In genomic region chr1:25549273-25550154, GRCh38 we compare ENCODE assay signal across 8 cellular contexts. TPM values are rescaled to one million over a fixed set of nuclear protein-coding genes. Genes with fewer than 3 reads are reported as not detected.
DNase-seq lines count a peak whose midpoint lies in the region; TF ChIP-seq lines count a peak whose summit lies in the region.

No MANE protein-coding gene starts in this region.

- H3K79me1 ChIP-seq in H9 (ENCODE audit: insufficient read depth, low read depth, low read length, poor library complexity, severe bottlenecking) = no peaks in the 10 kb centered on the region

- H4K20me1 ChIP-seq in H9 (ENCODE audit: control insufficient read depth, insufficient read depth, insufficient read length) = no peaks in the 10 kb centered on the region
- no peaks in the 10 kb centered on the region for H4K20me1 ChIP-seq in Loucy (ENCODE audit: insufficient read depth, low read length, poor library complexity, severe bottlenecking)

- H2BK120ac ChIP-seq in H9 (ENCODE audit: low read depth, low read length, poor library complexity, severe bottlenecking) = no peak overlapping the region

- H3K23me2 ChIP-seq in H9 (ENCODE audit: insufficient read length, low read depth, low read length, poor library complexity, severe bottlenecking) = no peaks in the 10 kb centered on the region

- H3K9ac ChIP-seq in H9 (ENCODE audit: extremely low read depth, insufficient read length, low read length) (no peak overlapping the region), Loucy (ENCODE audit: low read depth, low read length, poor library complexity, severe bottlenecking) (no peak overlapping the region)

- H3K36me3 Mint-ChIP-seq in H9 (ENCODE audit: insufficient read depth in 1 of 3, low read depth in 3 of 3) (no peaks in the 10 kb centered on the region), osteocyte (ENCODE audit: unreplicated experiment) (peaks cover 5% of the 10 kb centered on the region), Calu3 (ENCODE audit: insufficient read depth, unreplicated experiment) (no peaks in the 10 kb centered on the region)

- H3K4ac ChIP-seq in H9 (ENCODE audit: low read depth, low read length) = no peak overlapping the region

- no peak overlapping the region for H4K8ac ChIP-seq in H9 (replicated peaks; ENCODE audit: insufficient read length, low read depth, low read length)

- no peaks in the 10 kb centered on the region for H3K9me2 ChIP-seq in Loucy (replicated peaks; ENCODE audit: low read depth, low read length)

- H3K56ac ChIP-seq in H9 (ENCODE audit: insufficient read length, low read depth, low read length) = no peak overlapping the region

- H3K27ac ChIP-seq in H9 (ENCODE audit: insufficient read length, low read depth, low read length) = no peak overlapping the region
- H3K27ac ChIP-seq in coronary artery = peak overlapping the region; percentile 76 to 77

- CTCF ChIA-PET in Calu3 (lab: Charles Lee) = no interaction called here

- H3K4me1 Mint-ChIP-seq in H9 = peaks cover 14 to 16% of the 10 kb centered on the region in 2 experiments
- H3K4me1 Mint-ChIP-seq in osteocyte (ENCODE audit: unreplicated experiment) = peaks cover 63% of the 10 kb centered on the region
- H3K4me1 Mint-ChIP-seq in Calu3 (ENCODE audit: low read depth, unreplicated experiment) = peaks cover 15% of the 10 kb centered on the region

- no peak overlapping the region for H3K23ac ChIP-seq in H9 (ENCODE audit: insufficient read length, low read depth, low read length)

- H3K79me2 ChIP-seq in H9 (ENCODE audit: insufficient read depth, low read length) (no peaks in the 10 kb centered on the region), Loucy (ENCODE audit: insufficient read depth, low read length) (no peaks in the 10 kb centered on the region)

- H2BK20ac ChIP-seq in H9 (ENCODE audit: low read depth, low read length, poor library complexity, severe bottlenecking) = no peak overlapping the region

- H3K14ac ChIP-seq in H9 (ENCODE audit: insufficient read depth, low read length) = no peak overlapping the region

- TF ChIP-seq CTCF in GM12864 (IDR thresholded peaks at IDR 0.05; ENCODE audit: low read depth, low read length, missing control alignments) (no peak), H9 (conservative IDR thresholded peaks at IDR 0.05) (no peak), Loucy (conservative IDR thresholded peaks at IDR 0.05; ENCODE audit: low read length) (no peak), coronary artery (IDR thresholded peaks at IDR 0.05) (no peak), osteocyte (IDR thresholded peaks at IDR 0.05) (no peak), Calu3 (IDR thresholded peaks at IDR 0.05; ENCODE audit: unreplicated experiment) (no peak)

- no peak overlapping the region for H4K5ac ChIP-seq in H9 (ENCODE audit: insufficient read length, low read depth, low read length)

- H4K91ac ChIP-seq in H9 (ENCODE audit: insufficient read length, low read depth, low read length) = no peak overlapping the region

- H3K4me3 Mint-ChIP-seq in H9 = no peak overlapping the region; a peak in 1 of 5 replicates
- peak overlapping the region; percentile 14 for H3K4me3 Mint-ChIP-seq in osteocyte (ENCODE audit: unreplicated experiment)
- H3K4me3 Mint-ChIP-seq in Calu3 (ENCODE audit: low read depth, unreplicated experiment) = no peak overlapping the region

- H3K9me3 ChIP-seq in H9 (ENCODE audit: control insufficient read depth, low read depth, low read length) (no peaks in the 10 kb centered on the region), Loucy (ENCODE audit: insufficient read depth, low read depth, low read length) (no peaks in the 10 kb centered on the region)

- H2BK5ac ChIP-seq in H9 (ENCODE audit: insufficient read length, low read length) = no peak overlapping the region

- H3K4me3 ChIP-seq in GM12864 (ENCODE audit: low read depth, low read length) = peak overlapping the region; percentile 42
- no peak overlapping the region for H3K4me3 ChIP-seq in Loucy (ENCODE audit: low read length, poor library complexity, severe bottlenecking)
- H3K4me3 ChIP-seq in coronary artery = peak overlapping the region; percentile 0

- H2BK15ac ChIP-seq in H9 (ENCODE audit: low read depth, low read length) = no peak overlapping the region

- peaks cover 3% of the 10 kb centered on the region; the same call in 1 of the 2 replicates for H3K4me1 ChIP-seq in H9 (ENCODE audit: insufficient read depth, low read length)
- H3K4me1 ChIP-seq in Loucy (ENCODE audit: insufficient read depth, low read length, poor library complexity, severe bottlenecking) = peaks cover 12% of the 10 kb centered on the region

- H2AK5ac ChIP-seq in H9 (ENCODE audit: insufficient read length, low read length) = no peak overlapping the region

- no peak overlapping the region for H3K18ac ChIP-seq in H9 (ENCODE audit: insufficient read length, low read depth, low read length)

- H3K4me2 ChIP-seq in H9 (ENCODE audit: insufficient read depth, insufficient read length, low read length) = no peak overlapping the region
- peak overlapping the region; percentile 26 for H3K4me2 ChIP-seq in Loucy (ENCODE audit: low read depth, low read length, poor library complexity, severe bottlenecking)

- peak overlapping the region in 2 of 3 experiments; percentile 1 to 88; a peak in 3 of 7 replicates for H3K27ac Mint-ChIP-seq in H9
- H3K27ac Mint-ChIP-seq in osteocyte (ENCODE audit: unreplicated experiment) = peak overlapping the region; percentile 92
- H3K27ac Mint-ChIP-seq in Calu3 (ENCODE audit: unreplicated experiment) = no peak overlapping the region

- BruUV-seq in Calu3 (replicated peaks; lab: Mats Ljungman, UMichigan) = no TSS peak

- H3F3A ChIP-seq in Loucy (ENCODE audit: low read depth) = no peaks in the 10 kb centered on the region

- H3K27me3 ChIP-seq in H9 (ENCODE audit: insufficient read depth, low read length) = no peaks in the 10 kb centered on the region; the same call in 1 of the 2 replicates
- no peaks in the 10 kb centered on the region for H3K27me3 ChIP-seq in Loucy (ENCODE audit: insufficient read depth, low read length, poor library complexity, severe bottlenecking)

- intact Hi-C loops in Calu3 (cut with micrococcal nuclease; ENCODE audit: unreplicated experiment) = no loop called here

- no peak overlapping the region for H2BK12ac ChIP-seq in H9 (ENCODE audit: insufficient read length, low read depth, low read length)

- no peak overlapping the region for H2AFZ ChIP-seq in H9 (ENCODE audit: low read length)
- no peak overlapping the region; the same call in 1 of the 2 replicates for H2AFZ ChIP-seq in Loucy (ENCODE audit: low read length)

- DNase-seq in GM12864 (ENCODE audit: low read depth) = peak; percentile 90
- no peak for DNase-seq in H9
- DNase-seq in activated CD4-positive, alpha-beta T cell treated with anti-CD3 and anti-CD28 coated beads for 4 hours = peak; percentile 67 to 77
- no peak for DNase-seq in coronary artery (ENCODE audit: low spot score)
- DNase-seq in osteocyte (ENCODE audit: extremely low spot score, unreplicated experiment) = no peak
- DNase-seq in Calu3 = no peak
- no peak for DNase-seq in NCI-H1092 treated with DMSO at 0.1 percent for 48 hours (lab: John Stamatoyannopoulos, UW)

- H3T11ph ChIP-seq in H9 (ENCODE audit: low read length) = no peak overlapping the region

- peaks cover 8% of the 10 kb centered on the region for H3K27me3 Mint-ChIP-seq in H9 (ENCODE audit: low read depth)
- H3K27me3 Mint-ChIP-seq in osteocyte (ENCODE audit: unreplicated experiment) = no peaks in the 10 kb centered on the region
- no peaks in the 10 kb centered on the region for H3K27me3 Mint-ChIP-seq in Calu3 (ENCODE audit: unreplicated experiment)

- H3K9me3 Mint-ChIP-seq in H9 (no peaks in the 10 kb centered on the region), osteocyte (ENCODE audit: unreplicated experiment) (no peaks in the 10 kb centered on the region), Calu3 (ENCODE audit: low read depth, unreplicated experiment) (no peaks in the 10 kb centered on the region)

- no peaks in the 10 kb centered on the region for H3K36me3 ChIP-seq in Loucy (ENCODE audit: insufficient read depth, low read length)

- WGBS in H9 (ENCODE audit: extremely low coverage, insufficient read length, low lambda C conversion rate) = no CpG with 5 or more reads among the region's 19 CpGs

RNA-seq across cellular contexts. Expression of gene LDLRAP1, which starts 6.1 kb away (rescaled TPM):
- total RNA-seq in H9 (2021) (15.7 and 18.9 TPM in 2 replicates), osteocyte (31.3 and 34.3 TPM in 2 replicates), Calu3 (2022) (8.3 and 12.2 TPM in 2 replicates)

Comparison
In these comparisons a context has a peak if more than half of its experiments do, and no peak if none do; other contexts are left out.
1. DNase-seq: peak in GM12864 (single experiment) and activated CD4-positive, alpha-beta T cell treated with anti-CD3 and anti-CD28 coated beads for 4 hours (2 of 2); none in H9 (single experiment), coronary artery (single experiment), osteocyte (single experiment), Calu3 (single experiment) and NCI-H1092 treated with DMSO at 0.1 percent for 48 hours (single experiment).